8 cellular contexts compared by ENCODE assay signal in the genomic region with DNA sequence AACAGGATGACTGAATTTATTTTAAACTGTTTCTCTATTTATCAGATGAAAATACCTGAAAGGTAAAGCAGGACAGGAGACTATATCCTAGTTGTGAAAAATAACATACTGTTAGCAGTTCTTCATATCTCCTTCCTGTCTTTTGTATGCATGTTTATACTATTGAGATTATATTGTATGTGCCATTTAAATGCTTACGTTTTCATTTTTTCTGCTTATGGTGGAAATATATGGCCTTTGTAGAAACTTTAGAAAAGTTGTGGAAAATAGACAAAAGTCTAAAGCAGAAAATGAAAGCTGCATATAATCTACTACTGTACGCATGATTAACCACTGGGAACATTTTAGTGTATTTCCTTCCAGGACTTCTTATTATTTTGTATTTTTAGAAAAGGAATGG. TPM values are rescaled to one million over a fixed set of nuclear protein-coding genes. Genes with fewer than 3 reads are reported as not detected.
DNase-seq lines count a peak whose midpoint lies in the region; ATAC-seq, FAIRE-seq and TF ChIP-seq lines count a peak whose summit lies in the region.

No MANE protein-coding gene starts in this region.

- TF ChIP-seq POLR2A in GM12891 (IDR thresholded peaks at IDR 0.05; ENCODE audit: low read depth, low read length) = no peak

- H3K9me3 ChIP-seq in muscle layer of colon (ENCODE audit: low read length) = no peaks in the 10 kb centered on the region

- H3K4me3 Mint-ChIP-seq in stimulated activated naive CD8-positive, alpha-beta T cell treated with anti-CD3 and anti-CD28 coated beads, Interleukin-15, Interleukin-2, amounts not matched to agents 100 ng/mL and 50 ng/mL, for 24 hours = peak overlapping the region; percentile 93

- H3K9ac ChIP-seq in muscle layer of colon (ENCODE audit: low read length) = peak overlapping the region; percentile 65

- no peak for FAIRE-seq in GM12891 (lab: Jason Lieb, UNC)

- peak overlapping the region; percentile 94 for H3K27ac Mint-ChIP-seq in stimulated activated naive CD8-positive, alpha-beta T cell treated with anti-CD3 and anti-CD28 coated beads, Interleukin-15, Interleukin-2, amounts not matched to agents 100 ng/mL and 50 ng/mL, for 24 hours

- no peak for DNase-seq in stimulated activated naive CD8-positive, alpha-beta T cell treated with anti-CD3 and anti-CD28 coated beads, Interleukin-15, Interleukin-2, amounts not matched to agents 100 U/mL and 50 U/mL, for 24 hours
- DNase-seq in caudate nucleus (lab: John Stamatoyannopoulos, UW) = no peak
- no peak for DNase-seq in NCI-H446 (lab: John Stamatoyannopoulos, UW)
- no peak for DNase-seq in GM12891 (ENCODE audit: insufficient read length, low spot score)
- DNase-seq in islet precursor cell = no peak

- peaks cover 15% of the 10 kb centered on the region for H3K27me3 Mint-ChIP-seq in stimulated activated naive CD8-positive, alpha-beta T cell treated with anti-CD3 and anti-CD28 coated beads, Interleukin-15, Interleukin-2, amounts not matched to agents 100 ng/mL and 50 ng/mL, for 24 hours

- no peaks in the 10 kb centered on the region for H3K36me3 ChIP-seq in muscle layer of colon (ENCODE audit: insufficient read depth, low read length)

- peaks cover 28% of the 10 kb centered on the region for H3K4me1 Mint-ChIP-seq in stimulated activated naive CD8-positive, alpha-beta T cell treated with anti-CD3 and anti-CD28 coated beads, Interleukin-15, Interleukin-2, amounts not matched to agents 100 ng/mL and 50 ng/mL, for 24 hours (ENCODE audit: low read depth)

- H3K36me3 Mint-ChIP-seq in stimulated activated naive CD8-positive, alpha-beta T cell treated with anti-CD3 and anti-CD28 coated beads, Interleukin-15, Interleukin-2, amounts not matched to agents 100 ng/mL and 50 ng/mL, for 24 hours (ENCODE audit: low read depth) = no peaks in the 10 kb centered on the region

- no peaks in the 10 kb centered on the region for H3K9me3 Mint-ChIP-seq in stimulated activated naive CD8-positive, alpha-beta T cell treated with anti-CD3 and anti-CD28 coated beads, Interleukin-15, Interleukin-2, amounts not matched to agents 100 ng/mL and 50 ng/mL, for 24 hours

- H3K4me3 ChIP-seq in muscle layer of colon (ENCODE audit: low read depth in 1 of 2, low read length in 2 of 2) = peak overlapping the region; percentile 55 to 98

- H3K27ac ChIP-seq in caudate nucleus (ENCODE audit: low read depth, low read length) (peak overlapping the region; percentile 89), muscle layer of colon (ENCODE audit: low read depth, low read length) (peak overlapping the region; percentile 90)

- peaks cover 22% of the 10 kb centered on the region for H3K4me1 ChIP-seq in muscle layer of colon (ENCODE audit: insufficient read depth, low read length)

- ATAC-seq in stimulated activated naive CD8-positive, alpha-beta T cell treated with anti-CD3 and anti-CD28 coated beads, Interleukin-15, Interleukin-2, amounts not matched to agents 100 U/mL and 50 U/mL, for 24 hours = no peak
- no peak for ATAC-seq in HG02981 (IDR thresholded peaks at IDR 0.05; ENCODE audit: unreplicated experiment)

- no peaks in the 10 kb centered on the region for H3K27me3 ChIP-seq in muscle layer of colon (ENCODE audit: control insufficient read depth in 1 of 2, insufficient read depth in 2 of 2, low read length in 2 of 2)

TF ChIP-seq in GM12891, 5 proteins besides CTCF, POLR2A, EP300 and RAD21:
- TF ChIP-seq TAF1 (IDR thresholded peaks at IDR 0.05; ENCODE audit: low read depth, low read length) (no peak), SPI1 (IDR thresholded peaks at IDR 0.05; ENCODE audit: low read depth, low read length) (no peak), POLR2AphosphoS5 (IDR thresholded peaks at IDR 0.05; ENCODE audit: low read depth, low read length) (no peak), POU2F2 (IDR thresholded peaks at IDR 0.05; ENCODE audit: low read depth, low read length) (no peak)

RNA-seq across cellular contexts. Expression of a gene that starts 2.1 kb away (rescaled TPM):
- 0.19 TPM for polyA plus RNA-seq in GM12891 (2012; ENCODE audit: low read depth, missing spikeins)
